In genomic region chr1:89757532-89757931, GRCh38 we compare ENCODE assay signal across 9 cellular contexts.
DNase-seq lines count a peak whose midpoint lies in the region; ATAC-seq, FAIRE-seq and TF ChIP-seq lines count a peak whose summit lies in the region.
"Had no signal": no experiment of that assay in that cellular context is flagged by ENCODE, and none has a peak within 500 bp of the region (broad histone marks: within the 10 kb centered on the region; RNA-seq: fewer than 3 reads in every experiment).

No MANE protein-coding gene starts in this region.

- no peak overlapping the region for H3K27ac ChIP-seq in right lobe of liver
- H3K27ac ChIP-seq in substantia nigra (ENCODE audit: low read depth, low read length, poor library complexity, severe bottlenecking): peak overlapping the region; percentile 46
- no peak overlapping the region for H3K27ac ChIP-seq in prostate gland
- H3K27ac ChIP-seq: KMS-11 had no signal

- H3K4me3 ChIP-seq in right lobe of liver (no peak overlapping the region), prostate gland (no peak overlapping the region)

- H3K27ac Mint-ChIP-seq in activated T-helper 17 cell treated with anti-CD3 and anti-CD28 coated beads, Interleukin-2, amount 50 U/mL, for 72 hours: peak overlapping the region; percentile 80

- H3K27me3 ChIP-seq in right lobe of liver (no peaks in the 10 kb centered on the region), prostate gland (replicated peaks; ENCODE audit: insufficient read depth) (no peaks in the 10 kb centered on the region)

- H3K36me3 ChIP-seq in right lobe of liver (no peaks in the 10 kb centered on the region), prostate gland (no peaks in the 10 kb centered on the region)

- intact Hi-C loops in right lobe of liver (cut with DNase I) (no loop called here), prostate gland (cut with DNase I) (no loop called here)

- no peaks in the 10 kb centered on the region for H3K9me3 Mint-ChIP-seq in activated T-helper 17 cell treated with anti-CD3 and anti-CD28 coated beads, Interleukin-2, amount 50 U/mL, for 72 hours

- H3K4me1 Mint-ChIP-seq in activated T-helper 17 cell treated with anti-CD3 and anti-CD28 coated beads, Interleukin-2, amount 50 U/mL, for 72 hours: peaks cover 59% of the 10 kb centered on the region

- H3K4me3 Mint-ChIP-seq in activated T-helper 17 cell treated with anti-CD3 and anti-CD28 coated beads, Interleukin-2, amount 50 U/mL, for 72 hours: peak overlapping the region; percentile 77

- FAIRE-seq in frontal cortex (lab: Jason Lieb, UNC): no peak

- peaks cover 3% of the 10 kb centered on the region for H3K36me3 Mint-ChIP-seq in activated T-helper 17 cell treated with anti-CD3 and anti-CD28 coated beads, Interleukin-2, amount 50 U/mL, for 72 hours (ENCODE audit: low read depth)

- H3K27me3 Mint-ChIP-seq in activated T-helper 17 cell treated with anti-CD3 and anti-CD28 coated beads, Interleukin-2, amount 50 U/mL, for 72 hours: no peaks in the 10 kb centered on the region

- peak; percentile 99 for DNase-seq in Kasumi-1 (lab: John Stamatoyannopoulos, UW)
- DNase-seq in right lobe of liver: peak in 1 of 3 donors; percentile 65
- peak in 7 of 49 donors; percentile 7 to 39 (median 17) for DNase-seq in substantia nigra (lab: John Stamatoyannopoulos, UW)
- no peak for DNase-seq in prostate gland (ENCODE audit: low spot score)
- DNase-seq in frontal cortex (ENCODE audit: low spot score in 2 of 2): no peak
- no peak for DNase-seq in erythroblast (lab: John Stamatoyannopoulos, UW)

- H3K9me3 ChIP-seq in right lobe of liver: no peaks in the 10 kb centered on the region
- no peaks in the 10 kb centered on the region for H3K9me3 ChIP-seq in prostate gland

- TF ChIP-seq CTCF in right lobe of liver (IDR thresholded peaks at IDR 0.05) (no peak), prostate gland (IDR thresholded peaks at IDR 0.05) (no peak)

- no peak for TF ChIP-seq POLR2A in right lobe of liver (IDR thresholded peaks at IDR 0.05)
- TF ChIP-seq POLR2A in prostate gland (IDR thresholded peaks at IDR 0.05): no peak
- no peak for TF ChIP-seq POLR2A in erythroblast (IDR thresholded peaks at IDR 0.05; ENCODE audit: low read length)

- ATAC-seq in GM18909 (IDR thresholded peaks at IDR 0.05; ENCODE audit: poor library complexity, unreplicated experiment) (peak; percentile 58), right lobe of liver (peak; percentile 49 to 70 (median 57))
- ATAC-seq in activated T-helper 17 cell treated with anti-CD3 and anti-CD28 coated beads, Interleukin-2, amount 50 U/mL, for 72 hours (replicated peaks): peak; percentile 88

- WGBS in right lobe of liver (ENCODE audit: insufficient coverage, low coverage, low lambda C conversion rate, missing lambda C conversion rate): 7% methylated on average over 5 of the region's 5 CpGs
- 37% methylated on average over 5 of the region's 5 CpGs for WGBS in prostate gland

- H3K4me1 ChIP-seq in right lobe of liver (peaks cover 0 to 21% (median 0%) of the 10 kb centered on the region in 4 donors), prostate gland (replicated peaks) (no peaks in the 10 kb centered on the region)

Comparison
In these comparisons a context has a peak if more than half of its experiments do, and no peak if none do; other contexts are left out.
1. DNase-seq: peak in Kasumi-1 (2 of 2); none in prostate gland (single experiment), frontal cortex (0 of 2) and erythroblast (0 of 2).
2. Peak in every context shown above with its lines, with median percentiles within 50 percentile points of each other: ATAC-seq.